1 cellular context compared by ENCODE assay signal in genomic region chr7:102572320-102573245, GRCh38.
TF ChIP-seq lines count a peak whose summit lies in the region.
"Not testable (repeated sequence)": the region's sequence is repeated elsewhere in the genome, so short reads cannot be mapped to it uniquely, and the experiment has no call there.

Gene POLR2J3, minus strand, starts transcription at chr7:102572583. Its CDS starts 62 bp downstream, at chr7:102572521.

TF ChIP-seq in HepG2, 621 proteins besides CTCF, POLR2A, EP300 and RAD21 (continued from another document and continues in another):
- TF ChIP-seq, protein P1, sequence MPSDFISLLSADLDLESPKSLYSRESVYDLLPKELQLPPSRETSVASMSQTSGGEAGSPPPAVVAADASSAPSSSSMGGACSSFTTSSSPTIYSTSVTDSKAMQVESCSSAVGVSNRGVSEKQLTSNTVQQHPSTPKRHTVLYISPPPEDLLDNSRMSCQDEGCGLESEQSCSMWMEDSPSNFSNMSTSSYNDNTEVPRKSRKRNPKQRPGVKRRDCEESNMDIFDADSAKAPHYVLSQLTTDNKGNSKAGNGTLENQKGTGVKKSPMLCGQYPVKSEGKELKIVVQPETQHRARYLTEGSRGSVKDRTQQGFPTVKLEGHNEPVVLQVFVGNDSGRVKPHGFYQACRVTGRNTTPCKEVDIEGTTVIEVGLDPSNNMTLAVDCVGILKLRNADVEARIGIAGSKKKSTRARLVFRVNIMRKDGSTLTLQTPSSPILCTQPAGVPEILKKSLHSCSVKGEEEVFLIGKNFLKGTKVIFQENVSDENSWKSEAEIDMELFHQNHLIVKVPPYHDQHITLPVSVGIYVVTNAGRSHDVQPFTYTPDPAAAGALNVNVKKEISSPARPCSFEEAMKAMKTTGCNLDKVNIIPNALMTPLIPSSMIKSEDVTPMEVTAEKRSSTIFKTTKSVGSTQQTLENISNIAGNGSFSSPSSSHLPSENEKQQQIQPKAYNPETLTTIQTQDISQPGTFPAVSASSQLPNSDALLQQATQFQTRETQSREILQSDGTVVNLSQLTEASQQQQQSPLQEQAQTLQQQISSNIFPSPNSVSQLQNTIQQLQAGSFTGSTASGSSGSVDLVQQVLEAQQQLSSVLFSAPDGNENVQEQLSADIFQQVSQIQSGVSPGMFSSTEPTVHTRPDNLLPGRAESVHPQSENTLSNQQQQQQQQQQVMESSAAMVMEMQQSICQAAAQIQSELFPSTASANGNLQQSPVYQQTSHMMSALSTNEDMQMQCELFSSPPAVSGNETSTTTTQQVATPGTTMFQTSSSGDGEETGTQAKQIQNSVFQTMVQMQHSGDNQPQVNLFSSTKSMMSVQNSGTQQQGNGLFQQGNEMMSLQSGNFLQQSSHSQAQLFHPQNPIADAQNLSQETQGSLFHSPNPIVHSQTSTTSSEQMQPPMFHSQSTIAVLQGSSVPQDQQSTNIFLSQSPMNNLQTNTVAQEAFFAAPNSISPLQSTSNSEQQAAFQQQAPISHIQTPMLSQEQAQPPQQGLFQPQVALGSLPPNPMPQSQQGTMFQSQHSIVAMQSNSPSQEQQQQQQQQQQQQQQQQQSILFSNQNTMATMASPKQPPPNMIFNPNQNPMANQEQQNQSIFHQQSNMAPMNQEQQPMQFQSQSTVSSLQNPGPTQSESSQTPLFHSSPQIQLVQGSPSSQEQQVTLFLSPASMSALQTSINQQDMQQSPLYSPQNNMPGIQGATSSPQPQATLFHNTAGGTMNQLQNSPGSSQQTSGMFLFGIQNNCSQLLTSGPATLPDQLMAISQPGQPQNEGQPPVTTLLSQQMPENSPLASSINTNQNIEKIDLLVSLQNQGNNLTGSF (CRISPR knock-in tag; IDR thresholded peaks at IDR 0.05) = 0 out of 2 replicates have a peak, but pooled peaks have one; percentile 71
- TF ChIP-seq ZFP90 (CRISPR knock-in tag; IDR thresholded peaks at IDR 0.05; ENCODE audit: borderline replicate concordance) = peak; percentile 61; the same call in 1 of the 2 replicates
- TF ChIP-seq MXD3 (CRISPR knock-in tag; IDR thresholded peaks at IDR 0.05) = peak; percentile 75
- peak; percentile 89 for TF ChIP-seq ELF1 (CRISPR knock-in tag; IDR thresholded peaks at IDR 0.05)
- peak; percentile 64 for TF ChIP-seq PHF20 (CRISPR knock-in tag; IDR thresholded peaks at IDR 0.05)
- TF ChIP-seq NR2F6 (IDR thresholded peaks at IDR 0.05) = not testable (repeated sequence)
- TF ChIP-seq NR2F6 (CRISPR knock-in tag; IDR thresholded peaks at IDR 0.05) = peak; percentile 57
- TF ChIP-seq ERF (CRISPR knock-in tag; IDR thresholded peaks at IDR 0.05) = peak; percentile 88
- TF ChIP-seq ZNF639 (CRISPR knock-in tag; conservative IDR thresholded peaks at IDR 0.05) = 0 out of 2 replicates have a peak, but pooled peaks have one; percentile 75
- TF ChIP-seq MED1 (CRISPR knock-in tag; IDR thresholded peaks at IDR 0.05) = peak; percentile 71
- TF ChIP-seq KDM5A (IDR thresholded peaks at IDR 0.05; ENCODE audit: borderline replicate concordance, low read length) = peak; percentile 87; the same call in 1 of the 2 replicates
- TF ChIP-seq YEATS2 (CRISPR knock-in tag; IDR thresholded peaks at IDR 0.05; ENCODE audit: borderline replicate concordance) = peak; percentile 89
- 0 out of 2 replicates have a peak, but pooled peaks have one; percentile 60 for TF ChIP-seq HOXA5 (CRISPR knock-in tag; IDR thresholded peaks at IDR 0.05)
- 0 out of 2 replicates have a peak, but pooled peaks have one; percentile 61 for TF ChIP-seq SIN3B (IDR thresholded peaks at IDR 0.05; ENCODE audit: low read length)
- TF ChIP-seq, protein P2, sequence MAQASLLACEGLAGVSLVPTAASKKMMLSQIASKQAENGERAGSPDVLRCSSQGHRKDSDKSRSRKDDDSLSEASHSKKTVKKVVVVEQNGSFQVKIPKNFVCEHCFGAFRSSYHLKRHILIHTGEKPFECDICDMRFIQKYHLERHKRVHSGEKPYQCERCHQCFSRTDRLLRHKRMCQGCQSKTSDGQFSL (CRISPR knock-in tag; IDR thresholded peaks at IDR 0.05) = peak; percentile 86
- peak; percentile 77 for TF ChIP-seq TFDP2 (CRISPR knock-in tag; IDR thresholded peaks at IDR 0.05)
- peak; percentile 91 for TF ChIP-seq KDM2A (CRISPR knock-in tag; IDR thresholded peaks at IDR 0.05; ENCODE audit: borderline replicate concordance, low read depth)
- TF ChIP-seq MEIS2 (CRISPR knock-in tag; IDR thresholded peaks at IDR 0.05) = 0 out of 2 replicates have a peak, but pooled peaks have one; percentile 52
- peak; percentile 62; the same call in 1 of the 2 replicates for TF ChIP-seq BRD4 (CRISPR knock-in tag; IDR thresholded peaks at IDR 0.05)
- TF ChIP-seq HOXA3 (CRISPR knock-in tag; IDR thresholded peaks at IDR 0.05) = peak; percentile 89
- TF ChIP-seq THAP11 (CRISPR knock-in tag; IDR thresholded peaks at IDR 0.05) = peak; percentile 91
- TF ChIP-seq, protein P3, sequence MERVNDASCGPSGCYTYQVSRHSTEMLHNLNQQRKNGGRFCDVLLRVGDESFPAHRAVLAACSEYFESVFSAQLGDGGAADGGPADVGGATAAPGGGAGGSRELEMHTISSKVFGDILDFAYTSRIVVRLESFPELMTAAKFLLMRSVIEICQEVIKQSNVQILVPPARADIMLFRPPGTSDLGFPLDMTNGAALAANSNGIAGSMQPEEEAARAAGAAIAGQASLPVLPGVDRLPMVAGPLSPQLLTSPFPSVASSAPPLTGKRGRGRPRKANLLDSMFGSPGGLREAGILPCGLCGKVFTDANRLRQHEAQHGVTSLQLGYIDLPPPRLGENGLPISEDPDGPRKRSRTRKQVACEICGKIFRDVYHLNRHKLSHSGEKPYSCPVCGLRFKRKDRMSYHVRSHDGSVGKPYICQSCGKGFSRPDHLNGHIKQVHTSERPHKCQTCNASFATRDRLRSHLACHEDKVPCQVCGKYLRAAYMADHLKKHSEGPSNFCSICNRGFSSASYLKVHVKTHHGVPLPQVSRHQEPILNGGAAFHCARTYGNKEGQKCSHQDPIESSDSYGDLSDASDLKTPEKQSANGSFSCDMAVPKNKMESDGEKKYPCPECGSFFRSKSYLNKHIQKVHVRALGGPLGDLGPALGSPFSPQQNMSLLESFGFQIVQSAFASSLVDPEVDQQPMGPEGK (CRISPR knock-in tag; IDR thresholded peaks at IDR 0.05) = peak; percentile 65; the same call in 1 of the 2 replicates
- TF ChIP-seq PHF8 (CRISPR knock-in tag; IDR thresholded peaks at IDR 0.05) = peak; percentile 94
- peak; percentile 20; the same call in 1 of the 2 replicates for TF ChIP-seq SIX4 (CRISPR knock-in tag; IDR thresholded peaks at IDR 0.05)
- 0 out of 2 replicates have a peak, but pooled peaks have one; percentile 19 for TF ChIP-seq ZMYM4 (CRISPR knock-in tag; IDR thresholded peaks at IDR 0.05)
- TF ChIP-seq SMAD3 (CRISPR knock-in tag; IDR thresholded peaks at IDR 0.05) = 0 out of 2 replicates have a peak, but pooled peaks have one; percentile 56
- TF ChIP-seq ZNF160 (CRISPR knock-in tag; IDR thresholded peaks at IDR 0.05) = 0 out of 2 replicates have a peak, but pooled peaks have one; percentile 67
- TF ChIP-seq ZFP1 (CRISPR knock-in tag; IDR thresholded peaks at IDR 0.05) = peak; percentile 71; the same call in 1 of the 2 replicates
- TF ChIP-seq ZFY (CRISPR knock-in tag; IDR thresholded peaks at IDR 0.05) = peak; percentile 78
- peak; percentile 82 for TF ChIP-seq ZNF331 (CRISPR knock-in tag; IDR thresholded peaks at IDR 0.05)
- TF ChIP-seq HMG20B (CRISPR knock-in tag; conservative IDR thresholded peaks at IDR 0.05) = 0 out of 2 replicates have a peak, but pooled peaks have one; percentile 32
- peak; percentile 60 for TF ChIP-seq NCOA2 (CRISPR knock-in tag; IDR thresholded peaks at IDR 0.05)
- TF ChIP-seq ZBTB33 (CRISPR knock-in tag; IDR thresholded peaks at IDR 0.05) = peak; percentile 60; the same call in 1 of the 2 replicates
- TF ChIP-seq, protein P4, sequence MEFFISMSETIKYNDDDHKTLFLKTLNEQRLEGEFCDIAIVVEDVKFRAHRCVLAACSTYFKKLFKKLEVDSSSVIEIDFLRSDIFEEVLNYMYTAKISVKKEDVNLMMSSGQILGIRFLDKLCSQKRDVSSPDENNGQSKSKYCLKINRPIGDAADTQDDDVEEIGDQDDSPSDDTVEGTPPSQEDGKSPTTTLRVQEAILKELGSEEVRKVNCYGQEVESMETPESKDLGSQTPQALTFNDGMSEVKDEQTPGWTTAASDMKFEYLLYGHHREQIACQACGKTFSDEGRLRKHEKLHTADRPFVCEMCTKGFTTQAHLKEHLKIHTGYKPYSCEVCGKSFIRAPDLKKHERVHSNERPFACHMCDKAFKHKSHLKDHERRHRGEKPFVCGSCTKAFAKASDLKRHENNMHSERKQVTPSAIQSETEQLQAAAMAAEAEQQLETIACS (CRISPR knock-in tag; IDR thresholded peaks at IDR 0.05) = 0 out of 2 replicates have a peak, but pooled peaks have one; percentile 31
- peak; percentile 22 for TF ChIP-seq SKI (IDR thresholded peaks at IDR 0.05; ENCODE audit: partially characterized antibody)
- 0 out of 2 replicates have a peak, but pooled peaks have one; percentile 7 for TF ChIP-seq HNF4A (CRISPR knock-in tag; IDR thresholded peaks at IDR 0.05)
- peak; percentile 21; the same call in 1 of the 2 replicates for TF ChIP-seq HCFC1 (IDR thresholded peaks at IDR 0.05; ENCODE audit: low read depth, low read length)
- 0 out of 2 replicates have a peak, but pooled peaks have one; percentile 76 for TF ChIP-seq ZNF792 (CRISPR knock-in tag; IDR thresholded peaks at IDR 0.05)
- TF ChIP-seq SAP130 (CRISPR knock-in tag; IDR thresholded peaks at IDR 0.05; ENCODE audit: low read depth) = peak; percentile 89
- TF ChIP-seq ZNF614 (CRISPR knock-in tag; IDR thresholded peaks at IDR 0.05; ENCODE audit: borderline replicate concordance) = peak; percentile 83; the same call in 1 of the 2 replicates
- peak; percentile 61; the same call in 1 of the 2 replicates for TF ChIP-seq FOXK1 (CRISPR knock-in tag; IDR thresholded peaks at IDR 0.05; ENCODE audit: borderline replicate concordance, low read depth)
- TF ChIP-seq ZBTB26 (CRISPR knock-in tag; IDR thresholded peaks at IDR 0.05; ENCODE audit: borderline replicate concordance) = peak; percentile 59; the same call in 1 of the 2 replicates
- peak; percentile 88 for TF ChIP-seq IRF2 (CRISPR knock-in tag; IDR thresholded peaks at IDR 0.05)
- TF ChIP-seq GATAD2A (CRISPR knock-in tag; IDR thresholded peaks at IDR 0.05) = peak; percentile 47; the same call in 1 of the 2 replicates
- peak; percentile 61 for TF ChIP-seq FOXA3 (CRISPR knock-in tag; IDR thresholded peaks at IDR 0.05)
- TF ChIP-seq E2F5 (CRISPR knock-in tag; conservative IDR thresholded peaks at IDR 0.05) = peak; percentile 78
- TF ChIP-seq, protein P5, sequence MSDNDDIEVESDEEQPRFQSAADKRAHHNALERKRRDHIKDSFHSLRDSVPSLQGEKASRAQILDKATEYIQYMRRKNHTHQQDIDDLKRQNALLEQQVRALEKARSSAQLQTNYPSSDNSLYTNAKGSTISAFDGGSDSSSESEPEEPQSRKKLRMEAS (IDR thresholded peaks at IDR 0.05) = 0 out of 2 replicates have a peak, but pooled peaks have one; percentile 35
- TF ChIP-seq YY1 (IDR thresholded peaks at IDR 0.05; ENCODE audit: insufficient read depth, insufficient replicate concordance, low read depth, low read length) = peak; percentile 56
- peak; percentile 63 for TF ChIP-seq YEATS4 (CRISPR knock-in tag; IDR thresholded peaks at IDR 0.05; ENCODE audit: borderline replicate concordance)
